ENCODE assay signal across 11 cellular contexts in the genomic region with DNA sequence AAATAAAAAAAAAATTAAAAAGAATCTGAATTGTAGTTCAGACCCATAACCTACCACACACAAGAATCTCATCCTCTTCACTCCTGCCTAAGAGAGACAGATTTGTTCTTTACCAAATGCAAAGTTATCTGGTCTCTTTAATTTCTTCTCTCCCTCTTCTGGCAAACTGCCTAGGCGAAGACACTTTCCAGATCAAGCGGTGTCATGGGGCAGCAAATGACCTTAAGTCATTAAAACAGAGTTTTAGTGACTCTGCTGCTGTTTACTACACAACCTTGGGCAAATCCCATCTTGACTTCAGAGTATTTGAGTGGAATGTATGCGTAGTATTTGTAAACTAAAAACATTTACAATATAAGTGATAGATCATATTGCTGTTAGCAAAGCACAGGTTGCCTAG.
"Had no signal": no experiment of that assay in that cellular context is flagged by ENCODE, and none has a peak within 500 bp of the region (broad histone marks: within the 10 kb centered on the region; RNA-seq: fewer than 3 reads in every experiment).

No MANE protein-coding gene starts in this region.

- FAIRE-seq: kidney had no signal

- DNase-seq: activated CD4-positive, alpha-beta T cell treated with anti-CD3 and anti-CD28 coated beads, Interleukin-2, amount 50 U/mL, for 1 hour; activated CD8-positive, alpha-beta memory T cell treated with anti-CD3 and anti-CD28 coated beads for 24 hours; activated naive CD8-positive, alpha-beta T cell treated with anti-CD3 and anti-CD28 coated beads for 36 hours; anterior cingulate cortex; brain microvascular endothelial cell; kidney; left ventricle myocardium superior; ovary; stimulated activated CD4-positive, alpha-beta T cell treated with anti-CD3 and anti-CD28 coated beads, Interleukin-2, amount 100 ng/mL, for 48 hours; stimulated activated naive B cell treated with anti-CD40 and anti-IgM and Interleukin-4, amounts not matched to agents 10 μg/mL and 1 μg/mL and 100 μg/mL, for 72 hours had no signal

- H3K27ac ChIP-seq: brain microvascular endothelial cell, ovary, tibial nerve had no signal

- ATAC-seq: left ventricle myocardium superior; stimulated activated naive B cell treated with anti-CD40 and anti-IgM and Interleukin-4, amounts not matched to agents 10 μg/mL and 1 μg/mL and 100 μg/mL, for 72 hours had no signal

- H3K4me3 ChIP-seq: ovary, tibial nerve had no signal

- H3K36me3 ChIP-seq: brain microvascular endothelial cell, ovary, tibial nerve had no signal

- H3K9me3 ChIP-seq: ovary, tibial nerve had no signal

- H3K27me3 ChIP-seq: brain microvascular endothelial cell, ovary, tibial nerve had no signal
